1 cellular context compared by ENCODE assay signal in the genomic region with DNA sequence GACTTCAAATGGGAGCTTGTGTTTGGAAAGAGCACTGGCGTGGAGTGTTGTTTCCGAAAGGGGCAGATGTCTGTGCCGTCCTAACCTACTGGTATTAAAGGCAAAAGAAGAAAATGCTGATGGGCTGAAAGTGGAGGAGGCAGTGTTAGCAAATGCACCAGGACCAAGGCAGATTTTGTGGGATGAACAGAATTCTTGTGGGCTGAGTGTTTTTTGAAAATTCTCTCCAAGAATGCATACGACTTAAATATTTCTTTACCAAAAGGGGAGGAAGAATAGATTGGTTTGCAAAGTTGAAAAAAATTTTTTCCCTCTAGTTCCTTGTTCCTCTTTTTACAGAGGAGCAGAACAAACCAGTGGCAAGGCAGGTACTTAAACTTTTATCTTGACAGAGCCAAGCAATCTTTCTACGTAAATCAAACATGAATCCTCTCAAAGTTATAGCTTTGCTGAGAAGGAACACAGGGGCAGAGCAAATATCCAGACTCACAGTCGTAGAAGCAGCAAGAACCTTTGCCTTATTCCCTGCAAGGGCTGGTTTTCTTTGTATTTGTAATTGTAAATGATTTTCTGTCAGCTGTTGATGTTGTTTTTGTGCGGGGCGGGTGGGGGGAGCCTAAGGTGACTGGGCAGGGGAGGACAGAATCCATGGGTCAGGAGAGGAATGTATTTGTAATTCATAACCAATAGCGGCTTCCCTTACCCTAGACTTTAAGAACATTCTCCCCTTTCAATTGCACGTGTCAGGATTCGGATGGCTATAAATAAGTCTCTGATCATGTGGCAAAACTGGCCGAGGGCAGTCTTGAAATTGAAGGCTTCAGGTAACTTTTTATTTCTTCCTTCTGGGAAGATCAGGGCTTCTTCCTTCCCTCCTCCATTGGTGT.
TF ChIP-seq lines count a peak whose summit lies in the region.

No MANE protein-coding gene starts in this region.

TF ChIP-seq in SK-N-SH, 30 proteins besides CTCF, POLR2A, EP300 and RAD21 (continued from another document):
- TF ChIP-seq REST (IDR thresholded peaks at IDR 0.05; ENCODE audit: low read depth, low read length), result no peak; the same call in 1 of the 2 replicates
- no peak for TF ChIP-seq TAF1 (IDR thresholded peaks at IDR 0.05; ENCODE audit: borderline replicate concordance, low read depth, low read length)
- no peak for TF ChIP-seq EZH2phosphoT487 (IDR thresholded peaks at IDR 0.05; ENCODE audit: borderline replicate concordance, low read depth)
- TF ChIP-seq SMC3 (IDR thresholded peaks at IDR 0.05; ENCODE audit: low read depth, low read length), result 0 out of 2 replicates have a peak, but pooled peaks have one; percentile 11
- no peak for TF ChIP-seq FOXJ3 (CRISPR knock-in tag; IDR thresholded peaks at IDR 0.05)
- TF ChIP-seq MEF2A (IDR thresholded peaks at IDR 0.05; ENCODE audit: borderline replicate concordance, low read depth), result no peak
- no peak for TF ChIP-seq YY1 (IDR thresholded peaks at IDR 0.05; ENCODE audit: low read depth)
- no peak for TF ChIP-seq GATA2 (CRISPR knock-in tag; IDR thresholded peaks at IDR 0.05)
- TF ChIP-seq USF1 (IDR thresholded peaks at IDR 0.05; ENCODE audit: borderline replicate concordance, low read depth), result no peak
- no peak; the same call in 1 of the 2 replicates for TF ChIP-seq NFIC (IDR thresholded peaks at IDR 0.05; ENCODE audit: borderline replicate concordance)
- no peak for TF ChIP-seq GABPA (IDR thresholded peaks at IDR 0.05; ENCODE audit: low read depth)
- TF ChIP-seq TCF12 (IDR thresholded peaks at IDR 0.05), result peak; percentile 68; the same call in 1 of the 2 replicates
- TF ChIP-seq JUND (IDR thresholded peaks at IDR 0.05), result peak; percentile 77; the same call in 1 of the 2 replicates
- no peak; the same call in 1 of the 2 replicates for TF ChIP-seq RXRA (IDR thresholded peaks at IDR 0.05; ENCODE audit: borderline replicate concordance, low read depth)
- TF ChIP-seq, protein P1, sequence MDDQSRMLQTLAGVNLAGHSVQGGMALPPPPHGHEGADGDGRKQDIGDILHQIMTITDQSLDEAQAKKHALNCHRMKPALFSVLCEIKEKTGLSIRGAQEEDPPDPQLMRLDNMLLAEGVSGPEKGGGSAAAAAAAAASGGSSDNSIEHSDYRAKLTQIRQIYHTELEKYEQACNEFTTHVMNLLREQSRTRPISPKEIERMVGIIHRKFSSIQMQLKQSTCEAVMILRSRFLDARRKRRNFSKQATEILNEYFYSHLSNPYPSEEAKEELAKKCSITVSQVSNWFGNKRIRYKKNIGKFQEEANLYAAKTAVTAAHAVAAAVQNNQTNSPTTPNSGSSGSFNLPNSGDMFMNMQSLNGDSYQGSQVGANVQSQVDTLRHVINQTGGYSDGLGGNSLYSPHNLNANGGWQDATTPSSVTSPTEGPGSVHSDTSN (IDR thresholded peaks at IDR 0.05), result peak; percentile 36; the same call in 1 of the 2 replicates
- no peak for TF ChIP-seq FOXM1 (IDR thresholded peaks at IDR 0.05; ENCODE audit: low read depth)
- TF ChIP-seq CHD2 (IDR thresholded peaks at IDR 0.05; ENCODE audit: low read length, partially characterized antibody), result no peak
- peak; percentile 87; the same call in 1 of the 2 replicates for TF ChIP-seq TEAD4 (IDR thresholded peaks at IDR 0.05; ENCODE audit: borderline replicate concordance, insufficient read depth)
- no peak for TF ChIP-seq IRF3 (IDR thresholded peaks at IDR 0.05; ENCODE audit: low read depth, low read length)
- no peak for TF ChIP-seq ZBTB33 (IDR thresholded peaks at IDR 0.05; ENCODE audit: borderline replicate concordance, low read depth)
- TF ChIP-seq SIN3A (IDR thresholded peaks at IDR 0.05; ENCODE audit: borderline replicate concordance, low read depth, low read length), result no peak
- peak; percentile 66; the same call in 1 of the 2 replicates for TF ChIP-seq POLR2AphosphoS5 (IDR thresholded peaks at IDR 0.05; ENCODE audit: low read depth, low read length)
- no peak for TF ChIP-seq NRF1 (IDR thresholded peaks at IDR 0.05; ENCODE audit: low read depth, low read length)
- no peak for TF ChIP-seq RFX5 (IDR thresholded peaks at IDR 0.05; ENCODE audit: low read length)
